ENCODE assay signal across 22 cellular contexts in genomic region chr1:153685578-153686340, GRCh38. TPM values are rescaled to one million over a fixed set of nuclear protein-coding genes. Genes with fewer than 3 reads are reported as not detected.
A peak's percentile ranks its signal among the peaks of the same experiment; 100 is the strongest.
DNase-seq lines count a peak whose midpoint lies in the region; ATAC-seq and TF ChIP-seq lines count a peak whose summit lies in the region.
"Had no signal": no experiment of that assay in that cellular context is flagged by ENCODE, and none has a peak within 500 bp of the region (broad histone marks: within the 10 kb centered on the region; RNA-seq: fewer than 3 reads in every experiment).

No MANE protein-coding gene starts in this region.

- H3K36me3 ChIP-seq in HEK293 (ENCODE audit: control insufficient read depth in 2 of 2, insufficient read depth in 1 of 2, low read length in 2 of 2) (no peaks in the 10 kb centered on the region), neural progenitor cell (no peaks in the 10 kb centered on the region)

- H4K20me1 ChIP-seq in neural progenitor cell (ENCODE audit: low read depth): no peaks in the 10 kb centered on the region

- ATAC-seq in HG02642 (IDR thresholded peaks at IDR 0.05; ENCODE audit: poor library complexity, unreplicated experiment): no peak
- ATAC-seq in activated naive CD8-positive, alpha-beta T cell treated with anti-CD3 and anti-CD28 coated beads, Interleukin-2, amount 50 U/mL, for 24 hours: no peak
- ATAC-seq: CD8-positive, alpha-beta T cell; Panc1 had no signal

- H3F3A ChIP-seq in neural progenitor cell (ENCODE audit: low read depth): peaks cover under 1% of the 10 kb centered on the region

- H3K9me3 Mint-ChIP-seq in endothelial cell (ENCODE audit: unreplicated experiment): no peaks in the 10 kb centered on the region
- H3K9me3 Mint-ChIP-seq in neural progenitor cell: no peaks in the 10 kb centered on the region
- no peaks in the 10 kb centered on the region for H3K9me3 Mint-ChIP-seq in activated naive CD8-positive, alpha-beta T cell treated with anti-CD3 and anti-CD28 coated beads, Interleukin-2, amount 50 U/mL, for 24 hours
- H3K9me3 Mint-ChIP-seq: CD8-positive, alpha-beta T cell; HFFc6 had no signal

- no peaks in the 10 kb centered on the region for H3K9me3 ChIP-seq in HEK293 (ENCODE audit: control insufficient read depth, insufficient read depth, low read depth, low read length)
- no peaks in the 10 kb centered on the region for H3K9me3 ChIP-seq in neural progenitor cell (ENCODE audit: low read depth)

- H2AFZ ChIP-seq in neural progenitor cell (replicated peaks): no peak overlapping the region

- POLR2A ChIA-PET in HEK293 (lab: Yijun Ruan, JAX): no interaction called here

- no peaks in the 10 kb centered on the region for H3K27me3 Mint-ChIP-seq in endothelial cell (ENCODE audit: unreplicated experiment)
- H3K27me3 Mint-ChIP-seq in neural progenitor cell (ENCODE audit: insufficient read depth, low read depth): peaks cover 32% of the 10 kb centered on the region
- peaks cover 19% of the 10 kb centered on the region for H3K27me3 Mint-ChIP-seq in activated naive CD8-positive, alpha-beta T cell treated with anti-CD3 and anti-CD28 coated beads, Interleukin-2, amount 50 U/mL, for 24 hours

- H3K4me1 Mint-ChIP-seq in endothelial cell (ENCODE audit: unreplicated experiment): peaks cover 29% of the 10 kb centered on the region
- H3K4me1 Mint-ChIP-seq in neural progenitor cell: peaks cover 19% of the 10 kb centered on the region
- H3K4me1 Mint-ChIP-seq in activated naive CD8-positive, alpha-beta T cell treated with anti-CD3 and anti-CD28 coated beads, Interleukin-2, amount 50 U/mL, for 24 hours: no peaks in the 10 kb centered on the region

- H3K4me1 ChIP-seq in HEK293 (ENCODE audit: control insufficient read depth, insufficient read depth, low read length) (no peaks in the 10 kb centered on the region), neural progenitor cell (no peaks in the 10 kb centered on the region)

- no peak overlapping the region for H3K27ac ChIP-seq in HEK293 (ENCODE audit: extremely low read depth, low read depth, low read length)
- H3K27ac ChIP-seq in neural progenitor cell: no peak overlapping the region

- TF ChIP-seq CTCF in HEK293 (tag by site-specific recombination; IDR thresholded peaks at IDR 0.05) (no peak), endothelial cell (IDR thresholded peaks at IDR 0.05; ENCODE audit: unreplicated experiment) (no peak), neural progenitor cell (IDR thresholded peaks at IDR 0.05) (no peak)

- no peaks in the 10 kb centered on the region for H3K79me2 ChIP-seq in neural progenitor cell (ENCODE audit: low read depth)

- H3K27ac Mint-ChIP-seq in endothelial cell (ENCODE audit: unreplicated experiment) (peak overlapping the region; percentile 85), neural progenitor cell (peak overlapping the region; percentile 16)
- H3K27ac Mint-ChIP-seq in activated naive CD8-positive, alpha-beta T cell treated with anti-CD3 and anti-CD28 coated beads, Interleukin-2, amount 50 U/mL, for 24 hours: no peak overlapping the region
- H3K27ac Mint-ChIP-seq: CD8-positive, alpha-beta T cell; HFFc6 had no signal

- H3K4me3 ChIP-seq in HEK293 (ENCODE audit: low read depth, low read length) (no peak overlapping the region), neural progenitor cell (no peak overlapping the region)

- no peak for DNase-seq in endothelial cell (ENCODE audit: low spot score)
- DNase-seq in neural progenitor cell (ENCODE audit: low spot score): peak; percentile 38
- no peak for DNase-seq in central memory CD4-positive, alpha-beta T cell
- no peak for DNase-seq in NCI-H69 (lab: John Stamatoyannopoulos, UW)
- no peak for DNase-seq in activated naive CD8-positive, alpha-beta T cell treated with anti-CD3 and anti-CD28 coated beads, Interleukin-2, amount 50 U/mL, for 24 hours
- DNase-seq: AML-193; C1 segment of cervical spinal cord; Calu3; CD8-positive, alpha-beta T cell; GDM1; HFFc6; KBM-7; MM.1S; NCI-H1092; NCI-H1436 treated with DMSO at 0.1 percent for 48 hours; NCI-H1930; NCI-H748 treated with DMSO at 0.1 percent for 48 hours; SIG-M5 had no signal

- CTCF ChIA-PET in HEK293 (lab: Yijun Ruan, JAX): interaction anchor here (0.5 to 1.3 kb wide), 3 partner anchors 9 to 794 kb away, joined by 3 to 4 read pairs (median 4); no protein-coding TSS in a partner anchor

- H3K9ac ChIP-seq in neural progenitor cell: no peak overlapping the region

- H3K4me3 Mint-ChIP-seq in endothelial cell (ENCODE audit: unreplicated experiment) (no peak overlapping the region), neural progenitor cell (peak overlapping the region; percentile 72)
- H3K4me3 Mint-ChIP-seq in activated naive CD8-positive, alpha-beta T cell treated with anti-CD3 and anti-CD28 coated beads, Interleukin-2, amount 50 U/mL, for 24 hours: no peak overlapping the region
- H3K4me3 Mint-ChIP-seq: CD8-positive, alpha-beta T cell; HFFc6 had no signal

- H3K4me2 ChIP-seq in neural progenitor cell: no peak overlapping the region

- H3K27me3 ChIP-seq in neural progenitor cell: peaks cover 16% of the 10 kb centered on the region

- H3K36me3 Mint-ChIP-seq in endothelial cell (ENCODE audit: low read depth, unreplicated experiment) (peaks cover 64% of the 10 kb centered on the region), neural progenitor cell (peaks cover 2% of the 10 kb centered on the region)
- H3K36me3 Mint-ChIP-seq in activated naive CD8-positive, alpha-beta T cell treated with anti-CD3 and anti-CD28 coated beads, Interleukin-2, amount 50 U/mL, for 24 hours (ENCODE audit: low read depth): no peaks in the 10 kb centered on the region
- H3K36me3 Mint-ChIP-seq: CD8-positive, alpha-beta T cell had no signal

TF ChIP-seq in HEK293, 187 proteins besides CTCF, POLR2A, EP300 and RAD21:
- TF ChIP-seq PBX3 (CRISPR knock-in tag; IDR thresholded peaks at IDR 0.05) (no peak), ZNF623 (tag by site-specific recombination; IDR thresholded peaks at IDR 0.05) (no peak), ZNF692 (tag by site-specific recombination; IDR thresholded peaks at IDR 0.05) (peak; percentile 80), ZFP69B (tag by site-specific recombination; IDR thresholded peaks at IDR 0.05) (peak; percentile 72)

RNA-seq across cellular contexts. Expression of gene NPR1, which starts 7.3 kb away (rescaled TPM):
- total RNA-seq in endothelial cell (ENCODE audit: unreplicated experiment) (57.1 TPM), neural progenitor cell (ENCODE audit: low replicate concordance) (0.19 and 0.84 TPM in 2 replicates)
- total RNA-seq: Calu3; CD8-positive, alpha-beta T cell; H4 had no signal

RNA-seq across cellular contexts. Expression of gene ILF2, which starts 15.0 kb away (rescaled TPM):
- total RNA-seq in endothelial cell (ENCODE audit: unreplicated experiment) (216 TPM), neural progenitor cell (ENCODE audit: low replicate concordance) (474 and 475 TPM in 2 replicates)

RNA-seq across cellular contexts. Expression of gene SNAPIN, which starts 27.3 kb away (rescaled TPM):
- total RNA-seq in endothelial cell (ENCODE audit: unreplicated experiment) (23.6 TPM), neural progenitor cell (ENCODE audit: low replicate concordance) (50.1 and 52.4 TPM in 2 replicates)

RNA-seq across cellular contexts. Expression of gene INTS3, which starts 42.1 kb away (rescaled TPM):
- total RNA-seq in endothelial cell (ENCODE audit: unreplicated experiment): 69.4 TPM
- total RNA-seq in neural progenitor cell (ENCODE audit: low replicate concordance): 45.1 and 58.8 TPM in 2 replicates

RNA-seq across cellular contexts. Expression of gene CHTOP, which starts 51.9 kb away (rescaled TPM):
- total RNA-seq in endothelial cell (ENCODE audit: unreplicated experiment) (59.3 TPM), neural progenitor cell (ENCODE audit: low replicate concordance) (96.1 and 104 TPM in 2 replicates)

Comparison
In these comparisons a context has a peak if more than half of its experiments do, and no peak if none do; other contexts are left out.
1. RNA of gene NPR1, which starts 7.3 kb away (total RNA-seq): 57.1 TPM in endothelial cell (single experiment); 0.19 to 0.84 TPM in neural progenitor cell; every median in the first group is over 10 times any median in the second.